Comparison of ENCODE assay signal across 12 cellular contexts in the genomic region with DNA sequence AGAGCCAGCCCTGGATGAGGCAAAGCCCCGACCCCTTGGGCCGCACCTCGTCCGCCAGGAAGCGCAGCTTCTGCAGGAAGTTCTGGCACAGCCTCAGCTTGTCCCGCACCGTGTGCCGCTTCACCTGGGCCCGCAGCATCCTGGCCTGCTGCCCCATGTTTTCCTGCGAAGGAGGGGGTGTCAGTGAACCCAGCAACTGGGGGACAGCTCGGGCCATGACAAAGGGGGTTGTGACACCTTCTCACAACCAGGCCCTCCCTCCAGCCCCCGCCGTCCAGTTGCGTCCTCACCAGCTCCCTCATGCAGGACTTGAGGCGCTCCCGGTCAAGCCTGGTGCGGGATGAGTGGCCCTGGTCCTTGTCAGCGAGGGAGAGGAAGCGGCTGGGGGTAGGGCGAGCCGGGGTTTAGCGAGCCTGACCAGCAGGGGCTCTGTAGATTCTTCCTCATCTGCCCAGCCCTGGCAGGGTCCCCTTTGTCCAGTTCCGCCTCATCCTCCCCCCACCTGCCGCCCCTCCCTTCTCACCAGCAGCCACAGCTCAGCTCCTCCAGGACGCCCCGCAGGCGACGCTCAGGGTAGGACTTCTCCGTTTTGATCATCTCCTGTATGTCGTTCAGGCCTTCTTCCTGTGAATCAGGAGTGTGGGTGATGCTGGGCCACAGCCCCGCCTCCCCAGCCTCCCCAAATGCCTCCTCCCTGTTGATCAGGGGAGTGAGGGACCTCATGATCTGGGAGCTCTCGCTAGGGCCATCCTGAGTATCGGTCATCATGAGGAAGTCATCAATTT. TPM values are rescaled to one million over a fixed set of nuclear protein-coding genes. Genes with fewer than 3 reads are reported as not detected.
DNase-seq lines count a peak whose midpoint lies in the region; ATAC-seq and TF ChIP-seq lines count a peak whose summit lies in the region.
"Had no signal": no experiment of that assay in that cellular context is flagged by ENCODE, and none has a peak within 500 bp of the region (broad histone marks: within the 10 kb centered on the region; RNA-seq: fewer than 3 reads in every experiment).

No MANE protein-coding gene starts in this region.

- TF ChIP-seq CTCF in NB4 (IDR thresholded peaks at IDR 0.05; ENCODE audit: low read depth, low read length) = no peak
- TF ChIP-seq CTCF in body of pancreas (IDR thresholded peaks at IDR 0.05) = no peak
- TF ChIP-seq CTCF in Peyer's patch (IDR thresholded peaks at IDR 0.05) = no peak

- intact Hi-C loops in body of pancreas (cut with DNase I) = no loop called here

- POLR2A ChIA-PET in CD8-positive, alpha-beta memory T cell (lab: Charles Lee) = no interaction called here

- no peaks in the 10 kb centered on the region for H3K36me3 Mint-ChIP-seq in CD8-positive, alpha-beta memory T cell
- no peaks in the 10 kb centered on the region for H3K36me3 Mint-ChIP-seq in activated naive CD4-positive, alpha-beta T cell treated with anti-CD3 and anti-CD28 coated beads, Interleukin-2, amount 50 U/mL, for 72 hours
- H3K36me3 Mint-ChIP-seq in natural killer cell treated with Interleukin-12 subunit alpha and Interleukin-12 subunit beta and Interleukin-15 and Interleukin-18, amount 100 ng/mL, for 72 hours = no peaks in the 10 kb centered on the region

- TF ChIP-seq POLR2A in NB4 (IDR thresholded peaks at IDR 0.05; ENCODE audit: extremely low read depth, insufficient read length) (no peak), body of pancreas (IDR thresholded peaks at IDR 0.05) (no peak), Peyer's patch (IDR thresholded peaks at IDR 0.05) (no peak)

- peak overlapping the region in 5 of 7 donors; percentile 53 to 76 (median 68) for H3K4me3 Mint-ChIP-seq in CD8-positive, alpha-beta memory T cell
- H3K4me3 Mint-ChIP-seq in natural killer cell treated with Interleukin-12 subunit alpha and Interleukin-12 subunit beta and Interleukin-15 and Interleukin-18, amount 100 ng/mL, for 72 hours = peak overlapping the region; percentile 49
- H3K4me3 Mint-ChIP-seq: activated B cell treated with CpG ODN at 0.5 μM for 24 hours had no signal

- CTCF ChIA-PET in CD8-positive, alpha-beta memory T cell (lab: Charles Lee) = no interaction called here

- no peaks in the 10 kb centered on the region for H3K27me3 ChIP-seq in CD8-positive, alpha-beta memory T cell (ENCODE audit: insufficient read depth, low read length, poor library complexity, severe bottlenecking)
- no peaks in the 10 kb centered on the region for H3K27me3 ChIP-seq in body of pancreas
- H3K27me3 ChIP-seq in Peyer's patch = no peaks in the 10 kb centered on the region
- no peaks in the 10 kb centered on the region for H3K27me3 ChIP-seq in MG63
- H3K27me3 ChIP-seq: right atrium auricular region, testis had no signal

- no peak for DNase-seq in CD8-positive, alpha-beta memory T cell
- DNase-seq in NB4 (ENCODE audit: low read depth) = peak; percentile 39
- no peak for DNase-seq in activated naive CD4-positive, alpha-beta T cell treated with anti-CD3 and anti-CD28 coated beads, Interleukin-2, amount 50 U/mL, for 72 hours (ENCODE audit: low spot score in 2 of 2)
- no peak for DNase-seq in natural killer cell treated with Interleukin-12 subunit alpha and Interleukin-12 subunit beta and Interleukin-15 and Interleukin-18, amount 100 ng/mL, for 72 hours (ENCODE audit: low spot score)
- DNase-seq in body of pancreas = no peak
- DNase-seq in Peyer's patch = no peak
- DNase-seq in MG63 = no peak
- DNase-seq: activated B cell treated with CpG ODN at 0.5 μM for 24 hours, MV-4-11 had no signal

- H3K27ac ChIP-seq in CD8-positive, alpha-beta memory T cell (ENCODE audit: low read depth, low read length) = no peak overlapping the region
- no peak overlapping the region for H3K27ac ChIP-seq in body of pancreas
- H3K27ac ChIP-seq in Peyer's patch = no peak overlapping the region
- H3K27ac ChIP-seq: right atrium auricular region, RWPE1, testis had no signal

- no peak overlapping the region for H3K4me3 ChIP-seq in CD8-positive, alpha-beta memory T cell (ENCODE audit: low read length)
- H3K4me3 ChIP-seq in NB4 (ENCODE audit: low read depth, low read length) = no peak overlapping the region
- H3K4me3 ChIP-seq in body of pancreas = no peak overlapping the region
- no peak overlapping the region for H3K4me3 ChIP-seq in Peyer's patch
- H3K4me3 ChIP-seq in MG63 = no peak overlapping the region
- H3K4me3 ChIP-seq: right atrium auricular region, testis had no signal

- WGBS in body of pancreas, 2 donors = 68 to 75% methylated on average over 18 to 33 of the region's 33 CpGs

- H3K4me1 Mint-ChIP-seq in CD8-positive, alpha-beta memory T cell = peaks cover 3 to 6% (median 4%) of the 10 kb centered on the region in 3 donors
- H3K4me1 Mint-ChIP-seq in natural killer cell treated with Interleukin-12 subunit alpha and Interleukin-12 subunit beta and Interleukin-15 and Interleukin-18, amount 100 ng/mL, for 72 hours (ENCODE audit: low read depth in 2 of 2) = peaks cover 4 to 5% of the 10 kb centered on the region in 2 donors
- H3K4me1 Mint-ChIP-seq: activated B cell treated with CpG ODN at 0.5 μM for 24 hours had no signal

- no peaks in the 10 kb centered on the region for H3K9me3 Mint-ChIP-seq in CD8-positive, alpha-beta memory T cell
- no peaks in the 10 kb centered on the region for H3K9me3 Mint-ChIP-seq in activated naive CD4-positive, alpha-beta T cell treated with anti-CD3 and anti-CD28 coated beads, Interleukin-2, amount 50 U/mL, for 72 hours
- H3K9me3 Mint-ChIP-seq in natural killer cell treated with Interleukin-12 subunit alpha and Interleukin-12 subunit beta and Interleukin-15 and Interleukin-18, amount 100 ng/mL, for 72 hours = no peaks in the 10 kb centered on the region
- H3K9me3 Mint-ChIP-seq: activated B cell treated with CpG ODN at 0.5 μM for 24 hours had no signal

- ATAC-seq in activated naive CD4-positive, alpha-beta T cell treated with anti-CD3 and anti-CD28 coated beads, Interleukin-2, amount 50 U/mL, for 72 hours = peak; percentile 62 to 78
- ATAC-seq in natural killer cell treated with Interleukin-12 subunit alpha and Interleukin-12 subunit beta and Interleukin-15 and Interleukin-18, amount 100 ng/mL, for 72 hours = peak; percentile 19 to 29
- no peak for ATAC-seq in body of pancreas

- no peaks in the 10 kb centered on the region for H3K4me1 ChIP-seq in CD8-positive, alpha-beta memory T cell (ENCODE audit: insufficient read depth, low read length)
- H3K4me1 ChIP-seq in body of pancreas = no peaks in the 10 kb centered on the region
- H3K4me1 ChIP-seq in Peyer's patch = no peaks in the 10 kb centered on the region
- H3K4me1 ChIP-seq: right atrium auricular region had no signal

- peak overlapping the region in 4 of 8 donors; percentile 59 to 89 (median 66) for H3K27ac Mint-ChIP-seq in CD8-positive, alpha-beta memory T cell
- H3K27ac Mint-ChIP-seq in activated naive CD4-positive, alpha-beta T cell treated with anti-CD3 and anti-CD28 coated beads, Interleukin-2, amount 50 U/mL, for 72 hours = peak overlapping the region in 1 of 2 donors; percentile 5
- H3K27ac Mint-ChIP-seq in natural killer cell treated with Interleukin-12 subunit alpha and Interleukin-12 subunit beta and Interleukin-15 and Interleukin-18, amount 100 ng/mL, for 72 hours = peak overlapping the region in 1 of 2 donors; percentile 73
- H3K27ac Mint-ChIP-seq: activated B cell treated with CpG ODN at 0.5 μM for 24 hours had no signal

- H3K36me3 ChIP-seq in CD8-positive, alpha-beta memory T cell (ENCODE audit: insufficient read depth, low read length) = no peaks in the 10 kb centered on the region
- H3K36me3 ChIP-seq in body of pancreas (replicated peaks in 1 of 2; ENCODE audit: insufficient read depth in 1 of 2, low read depth in 2 of 2) (no peaks in the 10 kb centered on the region), Peyer's patch (no peaks in the 10 kb centered on the region), MG63 (no peaks in the 10 kb centered on the region)
- H3K36me3 ChIP-seq: right atrium auricular region had no signal

- H3K27me3 Mint-ChIP-seq in CD8-positive, alpha-beta memory T cell = no peaks in the 10 kb centered on the region
- peaks cover 0 to 4% of the 10 kb centered on the region in 2 donors for H3K27me3 Mint-ChIP-seq in natural killer cell treated with Interleukin-12 subunit alpha and Interleukin-12 subunit beta and Interleukin-15 and Interleukin-18, amount 100 ng/mL, for 72 hours
- H3K27me3 Mint-ChIP-seq: activated B cell treated with CpG ODN at 0.5 μM for 24 hours had no signal

- H3K9me3 ChIP-seq in CD8-positive, alpha-beta memory T cell (ENCODE audit: low read length) = no peaks in the 10 kb centered on the region
- H3K9me3 ChIP-seq in body of pancreas = no peaks in the 10 kb centered on the region
- H3K9me3 ChIP-seq in Peyer's patch = no peaks in the 10 kb centered on the region
- no peaks in the 10 kb centered on the region for H3K9me3 ChIP-seq in MG63
- H3K9me3 ChIP-seq: right atrium auricular region, testis had no signal

RNA-seq across cellular contexts. Expression of gene OTOF, which starts 0.6 kb away (rescaled TPM):
- total RNA-seq in CD8-positive, alpha-beta memory T cell = 1 to 10 TPM; 1.7 to 2.6 TPM
- polyA plus RNA-seq in CD8-positive, alpha-beta memory T cell = 1.7 TPM
- 1 to 10 TPM in 1 of 2 donors, under 1 TPM in 1; 0.16 to 2.7 TPM for total RNA-seq in activated naive CD4-positive, alpha-beta T cell treated with anti-CD3 and anti-CD28 coated beads, Interleukin-2, amount 50 U/mL, for 72 hours
- total RNA-seq in natural killer cell treated with Interleukin-12 subunit alpha and Interleukin-12 subunit beta and Interleukin-15 and Interleukin-18, amount 100 ng/mL, for 72 hours = under 1 TPM; 0.50 to 0.57 TPM
- total RNA-seq in body of pancreas = under 1 TPM in 1 of 2 donors, not detected in 1; 0.26 TPM
- under 1 TPM in 2 of 4 donors, not detected in 2; 0.66 to 0.83 TPM for total RNA-seq in Peyer's patch
- total RNA-seq in MG63 (2014; rRNA removed; shearing (Covaris generic); ENCODE audit: low replicate concordance) = not detected in 2 replicates
- total RNA-seq: activated B cell treated with CpG ODN at 0.5 μM for 24 hours had no signal
